In the genomic region with DNA sequence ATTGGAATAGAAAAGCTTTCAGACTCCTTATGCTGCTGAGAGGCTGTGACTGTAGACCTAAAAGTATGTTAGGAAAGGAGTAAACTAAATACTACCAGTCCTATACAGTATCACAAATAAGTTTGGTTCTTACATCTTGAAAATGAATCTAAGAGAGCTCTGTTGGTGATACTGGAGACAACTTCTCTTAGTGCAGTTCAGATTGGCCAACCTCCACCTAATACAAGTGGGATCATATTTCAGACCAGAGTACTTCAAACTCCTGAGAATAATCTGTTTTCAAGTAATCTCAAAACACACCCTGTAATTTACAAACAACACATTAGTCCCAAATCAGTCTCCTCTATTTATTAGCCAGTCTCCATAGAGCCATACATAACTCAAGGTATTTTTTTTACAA, we compare ENCODE assay signal across 31 cellular contexts.
DNase-seq lines count a peak whose midpoint lies in the region; ATAC-seq, FAIRE-seq and TF ChIP-seq lines count a peak whose summit lies in the region.
"Had no signal": no experiment of that assay in that cellular context is flagged by ENCODE, and none has a peak within 500 bp of the region (broad histone marks: within the 10 kb centered on the region; RNA-seq: fewer than 3 reads in every experiment).

No MANE protein-coding gene starts in this region.

- H3K4me1 ChIP-seq in astrocyte (ENCODE audit: insufficient read depth, low read length), result peaks cover 23% of the 10 kb centered on the region
- H3K4me1 ChIP-seq in SJCRH30, result peaks cover 18% of the 10 kb centered on the region
- H3K4me1 ChIP-seq: pancreas had no signal

- intact Hi-C loops in activated T-helper 2 cell treated with anti-CD3 and anti-CD28 coated beads, Interferon-gamma antibody, Interleukin-2, Interleukin-4, amounts not matched to agents 10 μg/mL and 5 μg/mL and 100 μg/mL, durations not matched to agents 14 hours and 24 hours and 36 hours (cut with micrococcal nuclease), result no loop called here

- TF ChIP-seq CTCF in astrocyte (IDR thresholded peaks at IDR 0.05; ENCODE audit: insufficient read depth, low read depth, low read length), result no peak

- no peak overlapping the region for H3K4me2 ChIP-seq in astrocyte (ENCODE audit: low read length)
- H3K4me2 ChIP-seq: A549 had no signal

- H3K27me3 Mint-ChIP-seq in astrocyte (ENCODE audit: low read depth, unreplicated experiment), result no peaks in the 10 kb centered on the region
- peaks cover 21% of the 10 kb centered on the region for H3K27me3 Mint-ChIP-seq in activated T-helper 2 cell treated with anti-CD3 and anti-CD28 coated beads, Interferon-gamma antibody, Interleukin-2, Interleukin-4, amounts not matched to agents 10 μg/mL and 5 μg/mL and 100 μg/mL, durations not matched to agents 14 hours and 24 hours and 36 hours (ENCODE audit: low read depth)

- H3K9me3 Mint-ChIP-seq in astrocyte (ENCODE audit: unreplicated experiment), result no peaks in the 10 kb centered on the region
- H3K9me3 Mint-ChIP-seq in activated T-helper 2 cell treated with anti-CD3 and anti-CD28 coated beads, Interferon-gamma antibody, Interleukin-2, Interleukin-4, amounts not matched to agents 10 μg/mL and 5 μg/mL and 100 μg/mL, durations not matched to agents 14 hours and 24 hours and 36 hours, result no peaks in the 10 kb centered on the region
- H3K9me3 Mint-ChIP-seq: CD4-positive, alpha-beta T cell; HFFc6; T-helper 1 cell treated with Interleukin-12 subunit alpha and Interleukin-12 subunit beta and Interleukin-4 antibody, amounts not matched to agents 30 μg/mL and 1 μg/mL, for 36 hours had no signal

- H3K36me3 Mint-ChIP-seq in astrocyte (ENCODE audit: low read depth, unreplicated experiment), result peaks cover 5% of the 10 kb centered on the region
- no peaks in the 10 kb centered on the region for H3K36me3 Mint-ChIP-seq in activated T-helper 2 cell treated with anti-CD3 and anti-CD28 coated beads, Interferon-gamma antibody, Interleukin-2, Interleukin-4, amounts not matched to agents 10 μg/mL and 5 μg/mL and 100 μg/mL, durations not matched to agents 14 hours and 24 hours and 36 hours (ENCODE audit: low read depth)
- H3K36me3 Mint-ChIP-seq: activated CD8-positive, alpha-beta memory T cell treated with anti-CD3 and anti-CD28 coated beads, Interleukin-2, amount 10 ng/mL, durations not matched to agents 7 days and 5 days had no signal

- H3K9me3 ChIP-seq in astrocyte (ENCODE audit: insufficient read depth, low read depth, low read length), result no peaks in the 10 kb centered on the region
- no peaks in the 10 kb centered on the region for H3K9me3 ChIP-seq in SJCRH30 (replicated peaks)
- H3K9me3 ChIP-seq: A549, pancreas, suprapubic skin had no signal

- H3K36me3 ChIP-seq in astrocyte (ENCODE audit: insufficient read depth, low read length) (peaks cover 4% of the 10 kb centered on the region), SJCRH30 (peaks cover 52% of the 10 kb centered on the region)
- H3K36me3 ChIP-seq: brain microvascular endothelial cell, pancreas had no signal

- no peak for ATAC-seq in HG02840 (IDR thresholded peaks at IDR 0.05; ENCODE audit: low FRiP score, unreplicated experiment)
- no peak for ATAC-seq in GM18498 (IDR thresholded peaks at IDR 0.05; ENCODE audit: unreplicated experiment)
- ATAC-seq: A549; activated CD8-positive, alpha-beta memory T cell treated with anti-CD3 and anti-CD28 coated beads, Interleukin-2, amount 10 ng/mL, durations not matched to agents 7 days and 5 days; pancreas; PC-3; Right ventricle myocardium inferior; SK-N-SH treated with all-trans-retinoic acid at 6 μM for 48 hours had no signal

- H4K20me1 ChIP-seq in astrocyte (ENCODE audit: insufficient read depth, low read length), result no peaks in the 10 kb centered on the region

- no peak overlapping the region for H3K9ac ChIP-seq in astrocyte (ENCODE audit: low read length)

- no peak overlapping the region for H2AFZ ChIP-seq in astrocyte (ENCODE audit: low read depth, low read length)

- DNase-seq in NCI-H524 (lab: John Stamatoyannopoulos, UW) (peak; percentile 11 to 37), NCI-H524 treated with DMSO at 0.1 percent for 48 hours (lab: John Stamatoyannopoulos, UW) (no peak), astrocyte (ENCODE audit: low read depth) (peak; percentile 32), iris pigment epithelial cell (ENCODE audit: low read depth) (peak; percentile 76), SJCRH30 (no peak)
- no peak for DNase-seq in activated T-helper 2 cell treated with anti-CD3 and anti-CD28 coated beads, Interferon-gamma antibody, Interleukin-2, Interleukin-4, amounts not matched to agents 10 μg/mL and 5 μg/mL and 100 μg/mL, durations not matched to agents 14 hours and 24 hours and 36 hours (ENCODE audit: low spot score)
- DNase-seq: activated CD4-positive, alpha-beta T cell treated with anti-CD3 and anti-CD28 coated beads, Interleukin-2, amount 50 U/mL, for 4 hours; activated CD4-positive, CD25-positive, alpha-beta regulatory T cell; activated CD8-positive, alpha-beta memory T cell treated with anti-CD3 and anti-CD28 coated beads, Interleukin-2, amount 10 ng/mL, durations not matched to agents 7 days and 5 days; activated naive CD4-positive, alpha-beta T cell; activated T-cell treated with anti-CD3 and anti-CD28 coated beads, Interleukin-2, amount 50 U/mL, for 48 hours; brain microvascular endothelial cell; CD4-positive, alpha-beta T cell; EL; GOT3; HFFc6; NCI-H1092 treated with DMSO at 0.1 percent for 48 hours; NCI-H1930; NCI-H446 treated with DMSO at 0.1 percent for 48 hours; pancreas; PC-3; retina; small intestine; stimulated activated naive CD4-positive, alpha-beta T cell treated with Interleukin-2 at 50 U/mL for 16 hours had no signal

- H3K79me2 ChIP-seq in astrocyte (ENCODE audit: insufficient read depth, low read length), result no peaks in the 10 kb centered on the region

- no peaks in the 10 kb centered on the region for H3K27me3 ChIP-seq in astrocyte (ENCODE audit: insufficient read depth, low read length)
- H3K27me3 ChIP-seq in SJCRH30, result no peaks in the 10 kb centered on the region
- H3K27me3 ChIP-seq: brain microvascular endothelial cell, pancreas, suprapubic skin had no signal

- peaks cover 30% of the 10 kb centered on the region for H3K4me1 Mint-ChIP-seq in astrocyte (ENCODE audit: low read depth, unreplicated experiment)
- H3K4me1 Mint-ChIP-seq in activated T-helper 2 cell treated with anti-CD3 and anti-CD28 coated beads, Interferon-gamma antibody, Interleukin-2, Interleukin-4, amounts not matched to agents 10 μg/mL and 5 μg/mL and 100 μg/mL, durations not matched to agents 14 hours and 24 hours and 36 hours (ENCODE audit: low read depth), result no peaks in the 10 kb centered on the region
- H3K4me1 Mint-ChIP-seq: activated CD8-positive, alpha-beta memory T cell treated with anti-CD3 and anti-CD28 coated beads, Interleukin-2, amount 10 ng/mL, durations not matched to agents 7 days and 5 days had no signal

- H3K27ac Mint-ChIP-seq in astrocyte (ENCODE audit: unreplicated experiment), result no peak overlapping the region
- H3K27ac Mint-ChIP-seq in activated T-helper 2 cell treated with anti-CD3 and anti-CD28 coated beads, Interferon-gamma antibody, Interleukin-2, Interleukin-4, amounts not matched to agents 10 μg/mL and 5 μg/mL and 100 μg/mL, durations not matched to agents 14 hours and 24 hours and 36 hours, result no peak overlapping the region
- H3K27ac Mint-ChIP-seq: activated CD8-positive, alpha-beta memory T cell treated with anti-CD3 and anti-CD28 coated beads, Interleukin-2, amount 10 ng/mL, durations not matched to agents 7 days and 5 days; CD4-positive, alpha-beta T cell; HFFc6; T-helper 1 cell treated with Interleukin-12 subunit alpha and Interleukin-12 subunit beta and Interleukin-4 antibody, amounts not matched to agents 30 μg/mL and 1 μg/mL, for 36 hours had no signal

- H3K27ac ChIP-seq in astrocyte (ENCODE audit: low read depth, low read length) (no peak overlapping the region), SJCRH30 (no peak overlapping the region)
- H3K27ac ChIP-seq: brain microvascular endothelial cell, pancreas, suprapubic skin had no signal

- FAIRE-seq in astrocyte (lab: Jason Lieb, UNC), result no peak
- FAIRE-seq: small intestine had no signal

- H3K4me3 Mint-ChIP-seq in astrocyte (ENCODE audit: unreplicated experiment), result no peak overlapping the region
- no peak overlapping the region for H3K4me3 Mint-ChIP-seq in activated T-helper 2 cell treated with anti-CD3 and anti-CD28 coated beads, Interferon-gamma antibody, Interleukin-2, Interleukin-4, amounts not matched to agents 10 μg/mL and 5 μg/mL and 100 μg/mL, durations not matched to agents 14 hours and 24 hours and 36 hours (ENCODE audit: low read depth)
- H3K4me3 Mint-ChIP-seq: activated CD8-positive, alpha-beta memory T cell treated with anti-CD3 and anti-CD28 coated beads, Interleukin-2, amount 10 ng/mL, durations not matched to agents 7 days and 5 days; CD4-positive, alpha-beta T cell; HFFc6; T-helper 1 cell treated with Interleukin-12 subunit alpha and Interleukin-12 subunit beta and Interleukin-4 antibody, amounts not matched to agents 30 μg/mL and 1 μg/mL, for 36 hours had no signal

- H3K4me3 ChIP-seq in astrocyte (ENCODE audit: insufficient read depth, low read depth, low read length), result no peak overlapping the region
- H3K4me3 ChIP-seq in SJCRH30, result no peak overlapping the region
- H3K4me3 ChIP-seq: A549, pancreas, suprapubic skin had no signal

Comparison
In these comparisons a context has a peak if more than half of its experiments do, and no peak if none do; other contexts are left out.
1. DNase-seq: peak in NCI-H524 (2 of 2), astrocyte (single experiment) and iris pigment epithelial cell (single experiment); none in NCI-H524 treated with DMSO at 0.1 percent for 48 hours (single experiment), SJCRH30 (0 of 2) and activated T-helper 2 cell treated with anti-CD3 and anti-CD28 coated beads, Interferon-gamma antibody, Interleukin-2, Interleukin-4, amounts not matched to agents 10 μg/mL and 5 μg/mL and 100 μg/mL, durations not matched to agents 14 hours and 24 hours and 36 hours (single experiment).